In genomic region chr6:163414117-163414366, GRCh38 we compare ENCODE assay signal across 8 cellular contexts. TPM values are rescaled to one million over a fixed set of nuclear protein-coding genes. Genes with fewer than 3 reads are reported as not detected.
DNase-seq lines count a peak whose midpoint lies in the region; ATAC-seq lines count a peak whose summit lies in the region.

No MANE protein-coding gene starts in this region.

- H3K9me3 ChIP-seq in mucosa of stomach (ENCODE audit: control insufficient read depth, low read length) = no peaks in the 10 kb centered on the region

- H3K27ac ChIP-seq in caudate nucleus (ENCODE audit: low read depth, low read length) = peak overlapping the region; percentile 99

- no peaks in the 10 kb centered on the region for H3K4me1 ChIP-seq in mucosa of stomach (ENCODE audit: control insufficient read depth, insufficient read depth, low read length)

- peaks cover 32% of the 10 kb centered on the region for H3K4me1 Mint-ChIP-seq in activated T-cell treated with anti-CD3 and anti-CD28 coated beads, Interleukin-2, amount 50 U/mL, for 4 hours (ENCODE audit: low read depth)

- no peaks in the 10 kb centered on the region for H3K27me3 ChIP-seq in mucosa of stomach (ENCODE audit: control insufficient read depth, insufficient read depth, low read length)

- no peak for DNase-seq in activated T-cell treated with anti-CD3 and anti-CD28 coated beads, Interleukin-2, amount 50 U/mL, for 4 hours
- no peak for DNase-seq in activated T-cell treated with anti-CD3 and anti-CD28 coated beads for 4 hours
- no peak for DNase-seq in caudate nucleus (lab: John Stamatoyannopoulos, UW)
- DNase-seq in islet precursor cell = no peak
- no peak for DNase-seq in NCI-H1930 (lab: John Stamatoyannopoulos, UW)
- DNase-seq in NCI-H2107 treated with DMSO at 0.1 percent for 48 hours (lab: John Stamatoyannopoulos, UW; ENCODE audit: unreplicated experiment) = no peak

- H3K27me3 Mint-ChIP-seq in activated T-cell treated with anti-CD3 and anti-CD28 coated beads, Interleukin-2, amount 50 U/mL, for 4 hours (ENCODE audit: low read depth) = no peaks in the 10 kb centered on the region

- H3K9ac ChIP-seq in mucosa of stomach (ENCODE audit: low read length) = peak overlapping the region; percentile 77

- peak; percentile 38 to 40 for ATAC-seq in activated T-cell treated with anti-CD3 and anti-CD28 coated beads, Interleukin-2, amount 50 U/mL, for 4 hours
- peak; percentile 28 for ATAC-seq in HG03521 (IDR thresholded peaks at IDR 0.05; ENCODE audit: unreplicated experiment)

- no peaks in the 10 kb centered on the region for H3K36me3 Mint-ChIP-seq in activated T-cell treated with anti-CD3 and anti-CD28 coated beads, Interleukin-2, amount 50 U/mL, for 4 hours (ENCODE audit: insufficient read depth)

- H3K9me3 Mint-ChIP-seq in activated T-cell treated with anti-CD3 and anti-CD28 coated beads, Interleukin-2, amount 50 U/mL, for 4 hours = no peaks in the 10 kb centered on the region

- peak overlapping the region; percentile 79 for H3K4me3 Mint-ChIP-seq in activated T-cell treated with anti-CD3 and anti-CD28 coated beads, Interleukin-2, amount 50 U/mL, for 4 hours

- H3K36me3 ChIP-seq in mucosa of stomach (ENCODE audit: control insufficient read depth, insufficient read depth, low read length) = no peaks in the 10 kb centered on the region

- no peak overlapping the region for H3K4me3 ChIP-seq in mucosa of stomach (ENCODE audit: low read length)

RNA-seq across cellular contexts. Expression of gene QKI, which starts 0.5 kb away (rescaled TPM):
- 10 to 100 TPM; 58.6 to 65.4 (median 61.2) TPM for total RNA-seq in activated T-cell treated with anti-CD3 and anti-CD28 coated beads, Interleukin-2, amount 50 U/mL, for 4 hours
